Comparison of ENCODE assay signal across 16 cellular contexts in the genomic region with DNA sequence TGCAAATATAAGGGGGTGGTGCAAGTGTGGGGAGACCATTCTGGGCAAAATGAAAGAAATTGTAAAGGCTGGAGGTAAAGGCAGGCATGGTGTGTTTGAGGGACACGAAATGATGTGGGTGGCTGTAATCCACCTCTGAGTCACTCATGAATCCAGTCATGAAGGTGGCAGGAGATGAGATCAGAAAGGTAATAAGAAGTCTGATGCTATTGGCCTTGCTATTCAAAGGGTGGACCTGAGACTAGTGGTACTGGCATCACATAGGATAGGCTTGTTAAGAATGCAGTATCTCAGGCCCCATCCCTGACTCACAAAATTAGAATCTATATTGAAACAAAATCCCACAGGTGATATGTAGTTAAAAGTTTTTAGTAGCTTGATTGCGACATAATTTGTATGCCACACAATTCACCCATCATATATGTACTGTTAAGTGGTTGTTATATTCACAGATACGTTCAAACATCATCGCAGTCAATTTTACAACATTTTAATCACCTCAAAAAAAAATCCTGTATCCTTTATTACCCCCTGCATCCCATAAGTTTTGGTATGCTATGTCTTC.
DNase-seq lines count a peak whose midpoint lies in the region; ATAC-seq and TF ChIP-seq lines count a peak whose summit lies in the region.
"Had no signal": no experiment of that assay in that cellular context is flagged by ENCODE, and none has a peak within 500 bp of the region (broad histone marks: within the 10 kb centered on the region; RNA-seq: fewer than 3 reads in every experiment).

No MANE protein-coding gene starts in this region.

- H3K4me1 Mint-ChIP-seq in activated T-helper 17 cell treated with anti-CD3 and anti-CD28 coated beads, Interleukin-2, amount 50 U/mL, for 72 hours = peaks cover 4% of the 10 kb centered on the region

- H2AFZ ChIP-seq in PC-3 (ENCODE audit: low read length) = no peak overlapping the region
- no peak overlapping the region for H2AFZ ChIP-seq in PC-9

- peak; percentile 70 to 88 for ATAC-seq in activated naive CD4-positive, alpha-beta T cell treated with anti-CD3 and anti-CD28 coated beads, Interleukin-2, amount 50 U/mL, for 72 hours
- ATAC-seq in PC-3 = no peak
- peak; percentile 83 for ATAC-seq in activated T-helper 17 cell treated with anti-CD3 and anti-CD28 coated beads, Interleukin-2, amount 50 U/mL, for 72 hours (replicated peaks)
- ATAC-seq: CD8-positive, alpha-beta T cell had no signal

- H3K36me3 ChIP-seq in PC-3 (ENCODE audit: low read depth, low read length) = no peaks in the 10 kb centered on the region
- no peaks in the 10 kb centered on the region for H3K36me3 ChIP-seq in PC-9 (ENCODE audit: low read depth)
- H3K36me3 ChIP-seq in uterus = no peaks in the 10 kb centered on the region

- H4K20me1 ChIP-seq in PC-3 (ENCODE audit: low read length) = no peaks in the 10 kb centered on the region
- H4K20me1 ChIP-seq in PC-9 (ENCODE audit: insufficient read depth) = no peaks in the 10 kb centered on the region

- CTCF ChIA-PET in PC-3 (lab: Charles Lee) (no interaction called here), PC-9 (lab: Charles Lee) (no interaction called here)

- no peak overlapping the region for H3K9ac ChIP-seq in PC-3 (ENCODE audit: low read length)

- H3K79me2 ChIP-seq in PC-3 (ENCODE audit: low read length) = no peaks in the 10 kb centered on the region
- H3K79me2 ChIP-seq in PC-9 (ENCODE audit: low read depth) = no peaks in the 10 kb centered on the region

- no peak for TF ChIP-seq POLR2A in uterus (IDR thresholded peaks at IDR 0.05)

- H3K27ac ChIP-seq in PC-3 (ENCODE audit: low read length) = no peak overlapping the region
- no peak overlapping the region for H3K27ac ChIP-seq in PC-9
- no peak overlapping the region for H3K27ac ChIP-seq in uterus

- no peak overlapping the region for H3K4me2 ChIP-seq in PC-3 (ENCODE audit: low read length)
- H3K4me2 ChIP-seq in PC-9 = no peak overlapping the region

- intact Hi-C loops in PC-3 (cut with micrococcal nuclease) (no loop called here), PC-9 (cut with micrococcal nuclease; ENCODE audit: unreplicated experiment) (no loop called here), uterus (cut with DNase I; ENCODE audit: low total_unique reads) (no loop called here)

- TF ChIP-seq CTCF in PC-3 (conservative IDR thresholded peaks at IDR 0.05; ENCODE audit: low read depth, low read length) (no peak), PC-9 (conservative IDR thresholded peaks at IDR 0.05) (no peak), uterus (IDR thresholded peaks at IDR 0.05) (no peak)

- H3K27ac Mint-ChIP-seq in activated naive CD4-positive, alpha-beta T cell treated with anti-CD3 and anti-CD28 coated beads, Interleukin-2, amount 50 U/mL, for 72 hours = no peak overlapping the region
- H3K27ac Mint-ChIP-seq in activated T-helper 17 cell treated with anti-CD3 and anti-CD28 coated beads, Interleukin-2, amount 50 U/mL, for 72 hours = no peak overlapping the region
- H3K27ac Mint-ChIP-seq: CD8-positive, alpha-beta T cell; HFFc6 had no signal

- H3K9me2 ChIP-seq in PC-3 (replicated peaks; ENCODE audit: low read length) (no peaks in the 10 kb centered on the region), PC-9 (ENCODE audit: insufficient read depth) (no peaks in the 10 kb centered on the region)

- BruUV-seq in PC-3 (replicated peaks; lab: Mats Ljungman, UMichigan) (no TSS peak), PC-9 (replicated peaks; lab: Mats Ljungman, UMichigan) (no TSS peak)

- no peaks in the 10 kb centered on the region for H3F3A ChIP-seq in PC-3 (ENCODE audit: low read length, unreplicated experiment)
- no peaks in the 10 kb centered on the region for H3F3A ChIP-seq in PC-9 (ENCODE audit: insufficient read depth, low read depth)

- H3K4me3 ChIP-seq in PC-3 (ENCODE audit: low read length) (no peak overlapping the region), PC-9 (no peak overlapping the region), uterus (no peak overlapping the region)

- no peak for DNase-seq in activated naive CD4-positive, alpha-beta T cell treated with anti-CD3 and anti-CD28 coated beads, Interleukin-2, amount 50 U/mL, for 72 hours (ENCODE audit: low spot score in 2 of 2)
- no peak for DNase-seq in activated naive CD4-positive, alpha-beta T cell treated with Interleukin-2 at 50 U/mL for 16 hours
- peak; percentile 26 for DNase-seq in PC-3
- peak; percentile 2 for DNase-seq in renal cortical epithelial cell (ENCODE audit: low read depth)
- no peak for DNase-seq in PC-9
- no peak for DNase-seq in uterus
- DNase-seq: CD8-positive, alpha-beta T cell; GOT3; HFFc6; KBM-7; NCI-H1092; NCI-H1694 treated with DMSO at 0.1 percent for 48 hours; NCI-H446; NCI-H748 treated with DMSO at 0.1 percent for 48 hours; SIG-M5 had no signal

- H3K9me3 Mint-ChIP-seq in activated naive CD4-positive, alpha-beta T cell treated with anti-CD3 and anti-CD28 coated beads, Interleukin-2, amount 50 U/mL, for 72 hours = peaks cover 9 to 12% of the 10 kb centered on the region in 2 donors
- peaks cover 4% of the 10 kb centered on the region for H3K9me3 Mint-ChIP-seq in activated T-helper 17 cell treated with anti-CD3 and anti-CD28 coated beads, Interleukin-2, amount 50 U/mL, for 72 hours
- H3K9me3 Mint-ChIP-seq: CD8-positive, alpha-beta T cell; HFFc6 had no signal

- H3K4me1 ChIP-seq in PC-3 (ENCODE audit: insufficient read depth, low read length) (no peaks in the 10 kb centered on the region), PC-9 (replicated peaks; ENCODE audit: insufficient read depth) (no peaks in the 10 kb centered on the region), uterus (no peaks in the 10 kb centered on the region)

- POLR2A ChIA-PET in PC-3 (lab: Charles Lee; ENCODE audit: unreplicated experiment) = no interaction called here
- POLR2A ChIA-PET in PC-9 (lab: Charles Lee; ENCODE audit: unreplicated experiment) = no interaction called here

- H3K9me3 ChIP-seq in PC-3 (ENCODE audit: low read length) = no peaks in the 10 kb centered on the region
- no peaks in the 10 kb centered on the region for H3K9me3 ChIP-seq in PC-9 (ENCODE audit: insufficient read depth, low read depth)
- H3K9me3 ChIP-seq in uterus = no peaks in the 10 kb centered on the region

- no peak overlapping the region for H3K4me3 Mint-ChIP-seq in activated T-helper 17 cell treated with anti-CD3 and anti-CD28 coated beads, Interleukin-2, amount 50 U/mL, for 72 hours
- H3K4me3 Mint-ChIP-seq: CD8-positive, alpha-beta T cell; HFFc6 had no signal

- peaks cover 0 to 11% of the 10 kb centered on the region in 2 donors for H3K36me3 Mint-ChIP-seq in activated naive CD4-positive, alpha-beta T cell treated with anti-CD3 and anti-CD28 coated beads, Interleukin-2, amount 50 U/mL, for 72 hours
- H3K36me3 Mint-ChIP-seq in activated T-helper 17 cell treated with anti-CD3 and anti-CD28 coated beads, Interleukin-2, amount 50 U/mL, for 72 hours (ENCODE audit: low read depth) = no peaks in the 10 kb centered on the region
- H3K36me3 Mint-ChIP-seq: CD8-positive, alpha-beta T cell had no signal

- H3K27me3 ChIP-seq in PC-3 (ENCODE audit: low read length) (no peaks in the 10 kb centered on the region), PC-9 (ENCODE audit: insufficient read depth, low read depth) (no peaks in the 10 kb centered on the region), uterus (no peaks in the 10 kb centered on the region)

- peaks cover 5% of the 10 kb centered on the region for H3K27me3 Mint-ChIP-seq in activated T-helper 17 cell treated with anti-CD3 and anti-CD28 coated beads, Interleukin-2, amount 50 U/mL, for 72 hours

Comparison
In these comparisons a context has a peak if more than half of its experiments do, and no peak if none do; other contexts are left out.
1. DNase-seq: peak in PC-3 (single experiment) and renal cortical epithelial cell (single experiment); none in activated naive CD4-positive, alpha-beta T cell treated with anti-CD3 and anti-CD28 coated beads, Interleukin-2, amount 50 U/mL, for 72 hours (0 of 2), activated naive CD4-positive, alpha-beta T cell treated with Interleukin-2 at 50 U/mL for 16 hours (single experiment), PC-9 (0 of 2) and uterus (0 of 2).